ENCODE assay signal across 17 cellular contexts in the genomic region with DNA sequence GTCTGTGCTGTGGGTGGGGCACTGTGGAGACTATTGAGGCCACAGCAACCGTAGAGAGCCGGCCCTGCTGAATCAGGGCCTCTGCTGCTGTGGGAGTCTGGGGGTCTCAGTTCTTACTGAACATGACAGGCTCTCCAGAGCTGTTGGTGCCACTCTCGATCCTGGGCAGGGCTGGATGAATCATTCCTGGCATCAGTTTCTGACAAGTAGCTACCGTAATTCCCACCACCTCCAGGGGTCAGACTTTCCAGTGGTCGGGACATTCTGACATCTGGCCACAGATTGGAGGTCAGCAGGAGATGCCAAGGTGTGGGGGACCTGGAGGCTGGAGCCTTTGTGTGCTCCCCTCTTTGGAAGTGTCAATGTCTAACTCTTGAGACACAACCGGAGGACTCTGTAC.
DNase-seq lines count a peak whose midpoint lies in the region; ATAC-seq, FAIRE-seq and TF ChIP-seq lines count a peak whose summit lies in the region.
"Had no signal": no experiment of that assay in that cellular context is flagged by ENCODE, and none has a peak within 500 bp of the region (broad histone marks: within the 10 kb centered on the region; RNA-seq: fewer than 3 reads in every experiment).

No MANE protein-coding gene starts in this region.

- H3K4me2 ChIP-seq in GM23338 (no peak overlapping the region), PC-9 (no peak overlapping the region)

- H3K9me3 Mint-ChIP-seq in GM23338, result peaks cover 8% of the 10 kb centered on the region; the same call in 2 of the 3 replicates

- H3K9me3 ChIP-seq in PC-9 (ENCODE audit: insufficient read depth, low read depth) (no peaks in the 10 kb centered on the region; the same call in none of the 2 replicates), HAP-1 (no peaks in the 10 kb centered on the region), lower lobe of right lung (no peaks in the 10 kb centered on the region)

- no TSS peak for BruUV-seq in PC-9 (replicated peaks; lab: Mats Ljungman, UMichigan)

- DNase-seq in GM23338 (ENCODE audit: low spot score) (no peak), PC-9 (no peak), iPS-NIHi7 (ENCODE audit: extremely low spot score) (peak; percentile 27), GM12891 (ENCODE audit: insufficient read length, low spot score) (no peak), SIG-M5 (lab: John Stamatoyannopoulos, UW) (no peak), HAP-1 (ENCODE audit: low spot score in 2 of 2) (no peak), lower lobe of right lung (no peak)
- DNase-seq: CD4-positive, CD25-positive, alpha-beta regulatory T cell; DND-41; HCEC 1CT; NCI-H1694 treated with DMSO at 0.1 percent for 48 hours; NCI-H2081 treated with DMSO at 0.1 percent for 48 hours; NCI-H446; NCI-H526 had no signal

- H3K9me2 ChIP-seq in GM23338 (ENCODE audit: insufficient read depth) (no peaks in the 10 kb centered on the region), PC-9 (ENCODE audit: insufficient read depth) (no peaks in the 10 kb centered on the region)

- in situ Hi-C loops in HAP-1 (cut with MboI; ENCODE audit: low sequenced_read_pairs), result no loop called here

- ATAC-seq in GM23338, result peak; percentile 41
- no peak for ATAC-seq in lower lobe of right lung

- H3K36me3 Mint-ChIP-seq in GM23338 (ENCODE audit: low read depth), result peaks cover 2% of the 10 kb centered on the region; the same call in 1 of the 3 replicates
- H3K36me3 Mint-ChIP-seq: CD4-positive, CD25-positive, alpha-beta regulatory T cell had no signal

- H3F3A ChIP-seq in GM23338 (replicated peaks; ENCODE audit: low read depth) (no peaks in the 10 kb centered on the region), PC-9 (ENCODE audit: insufficient read depth, low read depth) (no peaks in the 10 kb centered on the region)

- no peaks in the 10 kb centered on the region for H3K79me2 ChIP-seq in GM23338 (replicated peaks; ENCODE audit: insufficient read depth)
- H3K79me2 ChIP-seq in PC-9 (ENCODE audit: low read depth), result no peaks in the 10 kb centered on the region

- H3K4me3 ChIP-seq in GM23338 (no peak overlapping the region), PC-9 (no peak overlapping the region), HAP-1 (no peak overlapping the region), lower lobe of right lung (no peak overlapping the region)

- CTCF ChIA-PET in PC-9 (lab: Charles Lee), result no interaction called here

- 0 out of 2 replicates have a peak, but pooled peaks have one; percentile 6 for TF ChIP-seq CTCF in 22Rv1 (IDR thresholded peaks at IDR 0.05)
- peak; percentile 22 to 42; a peak in 2 of 4 replicates for TF ChIP-seq CTCF in GM23338 (conservative IDR thresholded peaks at IDR 0.05; ENCODE audit: low read depth in 2 of 2)
- TF ChIP-seq CTCF in PC-9 (conservative IDR thresholded peaks at IDR 0.05), result peak; percentile 36; the same call in 1 of the 2 replicates
- TF ChIP-seq CTCF in lower lobe of right lung (IDR thresholded peaks at IDR 0.05), result no peak

- H3K27me3 ChIP-seq in GM23338 (ENCODE audit: insufficient read depth) (no peaks in the 10 kb centered on the region), PC-9 (ENCODE audit: insufficient read depth, low read depth) (peaks cover 87% of the 10 kb centered on the region), HAP-1 (ENCODE audit: low read depth) (no peaks in the 10 kb centered on the region), lower lobe of right lung (ENCODE audit: low read depth) (no peaks in the 10 kb centered on the region)

- H3K27me3 Mint-ChIP-seq in GM23338 (ENCODE audit: insufficient read depth, low read depth, poor library complexity), result peaks cover 3% of the 10 kb centered on the region
- H3K27me3 Mint-ChIP-seq: CD4-positive, CD25-positive, alpha-beta regulatory T cell; IgD-negative memory B cell had no signal

- FAIRE-seq in GM12891 (lab: Jason Lieb, UNC), result no peak
- FAIRE-seq: RCC 7860 had no signal

- H3K4me1 Mint-ChIP-seq in GM23338, result no peaks in the 10 kb centered on the region; the same call in 2 of the 3 replicates
- H3K4me1 Mint-ChIP-seq: CD4-positive, CD25-positive, alpha-beta regulatory T cell; IgD-negative memory B cell had no signal

- TF ChIP-seq POLR2A in GM12891 (IDR thresholded peaks at IDR 0.05; ENCODE audit: low read depth, low read length), result no peak

- no peak overlapping the region for H3K4me3 Mint-ChIP-seq in GM23338
- H3K4me3 Mint-ChIP-seq: CD4-positive, CD25-positive, alpha-beta regulatory T cell had no signal

- H4K20me1 ChIP-seq in GM23338 (replicated peaks; ENCODE audit: insufficient read depth) (no peaks in the 10 kb centered on the region), PC-9 (ENCODE audit: insufficient read depth) (no peaks in the 10 kb centered on the region)

- intact Hi-C loops in PC-9 (cut with micrococcal nuclease; ENCODE audit: unreplicated experiment), result no loop called here
- intact Hi-C loops in lower lobe of right lung (cut with DNase I), result no loop called here

- H2AFZ ChIP-seq in GM23338 (no peak overlapping the region), PC-9 (no peak overlapping the region)

- H3K27ac ChIP-seq in 22Rv1 (no peak overlapping the region), GM23338 (ENCODE audit: low read depth) (no peak overlapping the region), PC-9 (no peak overlapping the region), lower lobe of right lung (no peak overlapping the region)

- H3K4me1 ChIP-seq in GM23338 (ENCODE audit: insufficient read depth) (no peaks in the 10 kb centered on the region), PC-9 (replicated peaks; ENCODE audit: insufficient read depth) (no peaks in the 10 kb centered on the region), HAP-1 (no peaks in the 10 kb centered on the region), lower lobe of right lung (no peaks in the 10 kb centered on the region)

- no peak overlapping the region for H3K27ac Mint-ChIP-seq in GM23338
- H3K27ac Mint-ChIP-seq: CD4-positive, CD25-positive, alpha-beta regulatory T cell had no signal

- H3K36me3 ChIP-seq in GM23338 (ENCODE audit: insufficient read depth) (no peaks in the 10 kb centered on the region), PC-9 (ENCODE audit: low read depth) (no peaks in the 10 kb centered on the region), HAP-1 (replicated peaks) (no peaks in the 10 kb centered on the region), lower lobe of right lung (no peaks in the 10 kb centered on the region)

- POLR2A ChIA-PET in PC-9 (lab: Charles Lee; ENCODE audit: unreplicated experiment), result no interaction called here

TF ChIP-seq in GM23338, 12 proteins besides CTCF, POLR2A, EP300 and RAD21 (continues in another document):
- TF ChIP-seq EZH2phosphoT487 (IDR thresholded peaks at IDR 0.05; ENCODE audit: unreplicated experiment) (no peak), STAT1 (IDR thresholded peaks at IDR 0.05; ENCODE audit: unreplicated experiment) (no peak)
- TF ChIP-seq, protein P1, sequence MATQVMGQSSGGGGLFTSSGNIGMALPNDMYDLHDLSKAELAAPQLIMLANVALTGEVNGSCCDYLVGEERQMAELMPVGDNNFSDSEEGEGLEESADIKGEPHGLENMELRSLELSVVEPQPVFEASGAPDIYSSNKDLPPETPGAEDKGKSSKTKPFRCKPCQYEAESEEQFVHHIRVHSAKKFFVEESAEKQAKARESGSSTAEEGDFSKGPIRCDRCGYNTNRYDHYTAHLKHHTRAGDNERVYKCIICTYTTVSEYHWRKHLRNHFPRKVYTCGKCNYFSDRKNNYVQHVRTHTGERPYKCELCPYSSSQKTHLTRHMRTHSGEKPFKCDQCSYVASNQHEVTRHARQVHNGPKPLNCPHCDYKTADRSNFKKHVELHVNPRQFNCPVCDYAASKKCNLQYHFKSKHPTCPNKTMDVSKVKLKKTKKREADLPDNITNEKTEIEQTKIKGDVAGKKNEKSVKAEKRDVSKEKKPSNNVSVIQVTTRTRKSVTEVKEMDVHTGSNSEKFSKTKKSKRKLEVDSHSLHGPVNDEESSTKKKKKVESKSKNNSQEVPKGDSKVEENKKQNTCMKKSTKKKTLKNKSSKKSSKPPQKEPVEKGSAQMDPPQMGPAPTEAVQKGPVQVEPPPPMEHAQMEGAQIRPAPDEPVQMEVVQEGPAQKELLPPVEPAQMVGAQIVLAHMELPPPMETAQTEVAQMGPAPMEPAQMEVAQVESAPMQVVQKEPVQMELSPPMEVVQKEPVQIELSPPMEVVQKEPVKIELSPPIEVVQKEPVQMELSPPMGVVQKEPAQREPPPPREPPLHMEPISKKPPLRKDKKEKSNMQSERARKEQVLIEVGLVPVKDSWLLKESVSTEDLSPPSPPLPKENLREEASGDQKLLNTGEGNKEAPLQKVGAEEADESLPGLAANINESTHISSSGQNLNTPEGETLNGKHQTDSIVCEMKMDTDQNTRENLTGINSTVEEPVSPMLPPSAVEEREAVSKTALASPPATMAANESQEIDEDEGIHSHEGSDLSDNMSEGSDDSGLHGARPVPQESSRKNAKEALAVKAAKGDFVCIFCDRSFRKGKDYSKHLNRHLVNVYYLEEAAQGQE (IDR thresholded peaks at IDR 0.05; ENCODE audit: unreplicated experiment), result no peak

TF ChIP-seq in GM12891, 5 proteins besides CTCF, POLR2A, EP300 and RAD21:
- TF ChIP-seq PAX5 (IDR thresholded peaks at IDR 0.05; ENCODE audit: insufficient read depth, low read length, severe bottlenecking) (no peak), TAF1 (IDR thresholded peaks at IDR 0.05; ENCODE audit: low read depth, low read length) (no peak), POLR2AphosphoS5 (IDR thresholded peaks at IDR 0.05; ENCODE audit: low read depth, low read length) (no peak), SPI1 (IDR thresholded peaks at IDR 0.05; ENCODE audit: low read depth, low read length) (no peak), POU2F2 (IDR thresholded peaks at IDR 0.05; ENCODE audit: low read depth, low read length) (no peak)
